In genomic region chr4:174358823-174359222, GRCh38 we compare ENCODE assay signal across 8 cellular contexts.
DNase-seq lines count a peak whose midpoint lies in the region; ATAC-seq and TF ChIP-seq lines count a peak whose summit lies in the region.

No MANE protein-coding gene starts in this region.

- no peaks in the 10 kb centered on the region for H3K9me3 Mint-ChIP-seq in T-helper 1 cell treated with Interleukin-12 subunit alpha and Interleukin-12 subunit beta and Interleukin-4 antibody, amounts not matched to agents 30 μg/mL and 1 μg/mL, for 36 hours

- TF ChIP-seq EP300 in stomach (IDR thresholded peaks at IDR 0.05) = no peak

- H3K4me1 ChIP-seq in ACC112 (ENCODE audit: control insufficient read depth, insufficient read depth, low read length, unreplicated experiment) (peaks cover 13% of the 10 kb centered on the region), left ventricle myocardium inferior (no peaks in the 10 kb centered on the region), stomach (no peaks in the 10 kb centered on the region), heart right ventricle (no peaks in the 10 kb centered on the region)

- ATAC-seq in GM18909 (IDR thresholded peaks at IDR 0.05; ENCODE audit: poor library complexity, unreplicated experiment) (peak; percentile 98), HG03045 (IDR thresholded peaks at IDR 0.05; ENCODE audit: unreplicated experiment) (peak; percentile 99), heart right ventricle (no peak)

- H3K27ac ChIP-seq in ACC112 (ENCODE audit: low read depth, low read length) (peak overlapping the region; percentile 12), left ventricle myocardium inferior (replicated peaks) (no peak overlapping the region), stomach (no peak overlapping the region), heart right ventricle (no peak overlapping the region)

- H3K36me3 ChIP-seq in ACC112 (ENCODE audit: insufficient read depth, low read length) (no peaks in the 10 kb centered on the region), left ventricle myocardium inferior (no peaks in the 10 kb centered on the region), stomach (no peaks in the 10 kb centered on the region), heart right ventricle (no peaks in the 10 kb centered on the region)

- TF ChIP-seq CTCF in left ventricle myocardium inferior (IDR thresholded peaks at IDR 0.05; ENCODE audit: borderline replicate concordance) (no peak), stomach (IDR thresholded peaks at IDR 0.05) (no peak), heart right ventricle (IDR thresholded peaks at IDR 0.05) (no peak)

- no peaks in the 10 kb centered on the region for H3K36me3 Mint-ChIP-seq in T-helper 1 cell treated with Interleukin-12 subunit alpha and Interleukin-12 subunit beta and Interleukin-4 antibody, amounts not matched to agents 30 μg/mL and 1 μg/mL, for 36 hours (ENCODE audit: low read depth)

- 74 to 83% (median 80%) methylated on average over 1 of the region's 1 CpG for WGBS in stomach, 5 donors
- WGBS in heart right ventricle, 2 donors = 94% methylated on average over 1 of the region's 1 CpG

- H3K9me3 ChIP-seq in left ventricle myocardium inferior (replicated peaks) (no peaks in the 10 kb centered on the region), stomach (no peaks in the 10 kb centered on the region), heart right ventricle (no peaks in the 10 kb centered on the region)

- H3K27me3 ChIP-seq in ACC112 (ENCODE audit: insufficient read depth, low read length) (no peaks in the 10 kb centered on the region), left ventricle myocardium inferior (ENCODE audit: low read depth) (no peaks in the 10 kb centered on the region), stomach (no peaks in the 10 kb centered on the region), heart right ventricle (no peaks in the 10 kb centered on the region)

- H3K79me2 ChIP-seq in ACC112 (ENCODE audit: control insufficient read depth, insufficient read depth, low read length, unreplicated experiment) = no peaks in the 10 kb centered on the region

- H3K4me3 Mint-ChIP-seq in T-helper 1 cell treated with Interleukin-12 subunit alpha and Interleukin-12 subunit beta and Interleukin-4 antibody, amounts not matched to agents 30 μg/mL and 1 μg/mL, for 36 hours = peak overlapping the region; percentile 29

- no peak for DNase-seq in NCI-H2196 treated with DMSO at 0.1 percent for 48 hours (lab: John Stamatoyannopoulos, UW; ENCODE audit: unreplicated experiment)
- DNase-seq in left ventricle myocardium inferior = no peak
- no peak for DNase-seq in stomach
- DNase-seq in heart right ventricle = no peak

- H2AFZ ChIP-seq in ACC112 (ENCODE audit: low read length, unreplicated experiment) = no peak overlapping the region

- no peak for TF ChIP-seq POLR2A in stomach (IDR thresholded peaks at IDR 0.05)

- peaks cover 24% of the 10 kb centered on the region for H3K27me3 Mint-ChIP-seq in T-helper 1 cell treated with Interleukin-12 subunit alpha and Interleukin-12 subunit beta and Interleukin-4 antibody, amounts not matched to agents 30 μg/mL and 1 μg/mL, for 36 hours (ENCODE audit: low read depth)

- H3K4me3 ChIP-seq in ACC112 (ENCODE audit: low read depth, low read length) (no peak overlapping the region), left ventricle myocardium inferior (no peak overlapping the region), stomach (no peak overlapping the region), heart right ventricle (no peak overlapping the region)

- peak overlapping the region; percentile 84 for H3K27ac Mint-ChIP-seq in T-helper 1 cell treated with Interleukin-12 subunit alpha and Interleukin-12 subunit beta and Interleukin-4 antibody, amounts not matched to agents 30 μg/mL and 1 μg/mL, for 36 hours

- peaks cover 19% of the 10 kb centered on the region for H3K4me1 Mint-ChIP-seq in T-helper 1 cell treated with Interleukin-12 subunit alpha and Interleukin-12 subunit beta and Interleukin-4 antibody, amounts not matched to agents 30 μg/mL and 1 μg/mL, for 36 hours (ENCODE audit: low read depth)

- intact Hi-C loops in left ventricle myocardium inferior (cut with micrococcal nuclease) = no loop called here
- intact Hi-C loops in stomach (cut with DNase I; ENCODE audit: low total_unique reads) = no loop called here
- intact Hi-C loops in heart right ventricle (cut with DNase I) = no loop called here

Comparison
In these comparisons a context has a peak if more than half of its experiments do, and no peak if none do; other contexts are left out.
1. ATAC-seq: peak in GM18909 (single experiment) and HG03045 (single experiment); none in heart right ventricle (0 of 8).